Comparison of ENCODE assay signal across 15 cellular contexts in the genomic region with DNA sequence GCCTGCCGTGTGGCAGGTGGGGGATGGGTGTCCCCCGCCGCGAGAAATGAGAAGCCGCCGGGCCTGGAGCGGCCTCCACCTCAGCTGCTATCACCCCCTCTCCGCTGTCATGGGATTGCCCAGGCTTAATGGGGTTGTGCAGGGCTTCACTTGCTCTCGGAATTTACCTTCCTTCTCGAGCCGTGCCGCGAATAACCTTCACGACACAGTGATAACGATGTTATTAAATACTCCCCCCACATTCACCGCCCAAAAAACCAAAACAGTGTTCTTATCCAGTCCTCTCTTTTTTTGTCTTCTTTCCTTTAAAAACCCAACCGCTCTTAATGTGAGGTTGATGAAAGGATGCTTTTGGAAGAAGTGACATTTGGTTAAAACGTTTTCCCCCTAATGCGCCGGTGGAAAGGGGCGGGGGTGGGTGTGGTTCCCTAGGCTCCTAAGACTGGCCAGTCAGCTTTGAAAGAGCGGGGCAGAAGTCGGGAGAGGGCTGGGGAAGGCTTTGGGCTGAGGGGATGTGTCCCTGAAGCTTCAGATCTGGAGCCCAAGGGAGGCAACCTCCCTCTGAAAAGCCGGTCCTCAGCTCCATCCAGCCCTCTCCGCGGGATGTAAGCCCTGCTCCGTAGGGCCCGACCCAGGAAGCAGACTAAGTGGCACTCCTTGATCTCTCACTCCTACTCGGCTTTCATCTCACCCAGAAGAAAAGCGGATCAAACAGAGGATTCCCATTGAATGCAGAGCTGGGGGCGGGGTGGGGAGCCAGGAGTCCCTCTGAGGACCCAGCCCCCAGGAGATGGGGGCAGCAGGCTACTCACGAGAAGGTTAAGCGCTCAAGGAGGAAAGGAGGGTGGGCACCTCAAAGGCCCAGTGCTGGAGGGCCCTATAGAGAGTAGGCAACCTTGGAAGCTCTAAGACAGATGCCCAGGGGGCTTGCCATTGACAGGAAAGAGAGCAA. TPM values are rescaled to one million over a fixed set of nuclear protein-coding genes. Genes with fewer than 3 reads are reported as not detected.
DNase-seq lines count a peak whose midpoint lies in the region; ATAC-seq and TF ChIP-seq lines count a peak whose summit lies in the region.
"Had no signal": no experiment of that assay in that cellular context is flagged by ENCODE, and none has a peak within 500 bp of the region (broad histone marks: within the 10 kb centered on the region; RNA-seq: fewer than 3 reads in every experiment).

No MANE protein-coding gene starts in this region.

- no peak overlapping the region for H4K8ac ChIP-seq in mesendoderm (ENCODE audit: low read depth, low read length)

- DNase-seq in activated naive CD8-positive, alpha-beta T cell treated with anti-CD3 and anti-CD28 coated beads for 36 hours, result no peak
- no peak for DNase-seq in SK-N-SH
- DNase-seq in mesendoderm, result peak; percentile 83
- no peak for DNase-seq in stimulated activated naive B cell treated with anti-CD40 and anti-IgM and Interleukin-4, amounts not matched to agents 10 μg/mL and 1 μg/mL and 100 μg/mL, for 72 hours
- DNase-seq in NCI-H2196 treated with DMSO at 0.1 percent for 48 hours (lab: John Stamatoyannopoulos, UW; ENCODE audit: unreplicated experiment), result no peak
- no peak for DNase-seq in glomerular visceral epithelial cell (ENCODE audit: extremely low spot score)
- no peak for DNase-seq in NCI-H446 (lab: John Stamatoyannopoulos, UW)
- DNase-seq: activated CD4-positive, alpha-beta T cell treated with anti-CD3 and anti-CD28 coated beads, Interleukin-2, amount 10 ng/mL, durations not matched to agents 7 days and 5 days; activated gamma-delta T cell; NCI-H2227 treated with DMSO at 0.1 percent for 48 hours had no signal

- no peaks in the 10 kb centered on the region for H3K9me2 ChIP-seq in SK-N-SH

- H3K9me3 Mint-ChIP-seq in activated naive CD8-positive, alpha-beta T cell (ENCODE audit: low read depth), result no peaks in the 10 kb centered on the region
- no peaks in the 10 kb centered on the region for H3K9me3 Mint-ChIP-seq in activated naive CD8-positive, alpha-beta T cell treated with anti-CD3 and anti-CD28 coated beads for 36 hours
- peaks cover 0 to 4% of the 10 kb centered on the region in 2 donors for H3K9me3 Mint-ChIP-seq in stimulated activated naive B cell treated with anti-CD40 and anti-IgM and Interleukin-4, amounts not matched to agents 10 μg/mL and 1 μg/mL and 100 μg/mL, for 72 hours
- H3K9me3 Mint-ChIP-seq: activated CD4-positive, alpha-beta T cell treated with anti-CD3 and anti-CD28 coated beads, Interleukin-2, amount 10 ng/mL, durations not matched to agents 7 days and 5 days had no signal

- no peaks in the 10 kb centered on the region for H3K9me3 ChIP-seq in SK-N-SH

- peak overlapping the region in 1 of 2 experiments; percentile 39; a peak in 2 of 4 replicates for H3K4me3 ChIP-seq in SK-N-SH (ENCODE audit: low read depth in 2 of 2, low read length in 1 of 2)
- H3K4me3 ChIP-seq in mesendoderm (ENCODE audit: low read length), result peak overlapping the region; percentile 54

- CTCF ChIA-PET in SK-N-SH (lab: Yijun Ruan, JAX), result interaction anchor here (0.7 to 1.8 kb wide), 11 partner anchors 11 to 822 kb away, joined by 3 to 13 read pairs (median 4); no protein-coding TSS in a partner anchor

- peaks cover 100% of the 10 kb centered on the region for H3K27me3 ChIP-seq in SK-N-SH (ENCODE audit: insufficient read depth)
- H3K27me3 ChIP-seq in mesendoderm (ENCODE audit: insufficient read depth, low read length, poor library complexity), result no peaks in the 10 kb centered on the region

- TF ChIP-seq EP300 in SK-N-SH (IDR thresholded peaks at IDR 0.05; ENCODE audit: borderline replicate concordance in 1 of 2, low read depth in 1 of 2, low read length in 1 of 2), result no peak

- H3K36me3 ChIP-seq in SK-N-SH (replicated peaks in 1 of 2; ENCODE audit: control insufficient read depth in 1 of 2, insufficient read depth in 2 of 2, low read length in 1 of 2) (no peaks in the 10 kb centered on the region), mesendoderm (ENCODE audit: control insufficient read depth, insufficient read depth, low read length) (no peaks in the 10 kb centered on the region)

- H3K79me1 ChIP-seq in mesendoderm (ENCODE audit: low read length), result peaks cover 9% of the 10 kb centered on the region

- peak overlapping the region; percentile 69 for H3K18ac ChIP-seq in mesendoderm (ENCODE audit: low read length)

- no peaks in the 10 kb centered on the region for H3K36me3 Mint-ChIP-seq in activated naive CD8-positive, alpha-beta T cell
- no peaks in the 10 kb centered on the region for H3K36me3 Mint-ChIP-seq in activated naive CD8-positive, alpha-beta T cell treated with anti-CD3 and anti-CD28 coated beads for 36 hours
- H3K36me3 Mint-ChIP-seq in stimulated activated naive B cell treated with anti-CD40 and anti-IgM and Interleukin-4, amounts not matched to agents 10 μg/mL and 1 μg/mL and 100 μg/mL, for 72 hours, result peaks cover 2 to 7% of the 10 kb centered on the region in 2 donors

- no peak overlapping the region for H2BK120ac ChIP-seq in mesendoderm (ENCODE audit: low read depth, low read length)

- 11% methylated on average over 32 of the region's 33 CpGs for WGBS in SK-N-SH (ENCODE audit: low lambda C conversion rate)
- WGBS in mesendoderm (ENCODE audit: extremely low coverage, insufficient coverage, low lambda C conversion rate), result no CpG with 5 or more reads among the region's 33 CpGs

- no peak for TF ChIP-seq RAD21 in SK-N-SH (IDR thresholded peaks at IDR 0.05; ENCODE audit: low read length)

- H3K4ac ChIP-seq in mesendoderm (ENCODE audit: low read depth, low read length), result peak overlapping the region; percentile 59

- H3K4me1 Mint-ChIP-seq in activated naive CD8-positive, alpha-beta T cell (ENCODE audit: low read depth), result peaks cover 33% of the 10 kb centered on the region
- H3K4me1 Mint-ChIP-seq in activated naive CD8-positive, alpha-beta T cell treated with anti-CD3 and anti-CD28 coated beads for 36 hours, result peaks cover 24% of the 10 kb centered on the region
- peaks cover 21 to 52% of the 10 kb centered on the region in 2 donors for H3K4me1 Mint-ChIP-seq in stimulated activated naive B cell treated with anti-CD40 and anti-IgM and Interleukin-4, amounts not matched to agents 10 μg/mL and 1 μg/mL and 100 μg/mL, for 72 hours

- H3K27ac ChIP-seq in SK-N-SH (ENCODE audit: low read depth in 2 of 2, low read length in 1 of 2) (no peak overlapping the region), mesendoderm (ENCODE audit: low read depth, low read length) (peak overlapping the region; percentile 83)

- H3K27me3 Mint-ChIP-seq in activated naive CD8-positive, alpha-beta T cell, result peaks cover 55% of the 10 kb centered on the region
- H3K27me3 Mint-ChIP-seq in activated naive CD8-positive, alpha-beta T cell treated with anti-CD3 and anti-CD28 coated beads for 36 hours, result peaks cover 95% of the 10 kb centered on the region
- peaks cover 76 to 96% of the 10 kb centered on the region in 2 donors for H3K27me3 Mint-ChIP-seq in stimulated activated naive B cell treated with anti-CD40 and anti-IgM and Interleukin-4, amounts not matched to agents 10 μg/mL and 1 μg/mL and 100 μg/mL, for 72 hours

- no peak for ATAC-seq in stimulated activated naive B cell treated with anti-CD40 and anti-IgM and Interleukin-4, amounts not matched to agents 10 μg/mL and 1 μg/mL and 100 μg/mL, for 72 hours (replicated peaks)

- no peak overlapping the region for H3K9ac ChIP-seq in SK-N-SH
- peak overlapping the region; percentile 95 for H3K9ac ChIP-seq in mesendoderm (ENCODE audit: low read length)

- H3F3A ChIP-seq in SK-N-SH (replicated peaks; ENCODE audit: insufficient read depth), result peaks cover 4% of the 10 kb centered on the region

- no peak overlapping the region for H3K23ac ChIP-seq in mesendoderm (ENCODE audit: low read length)

- TF ChIP-seq CTCF in SK-N-SH (IDR thresholded peaks at IDR 0.05), result no peak

- no peak overlapping the region for H4K5ac ChIP-seq in mesendoderm (ENCODE audit: low read length)

- no peak overlapping the region for H2AFZ ChIP-seq in SK-N-SH (ENCODE audit: low read depth)

- peak overlapping the region; percentile 77 for H2BK5ac ChIP-seq in mesendoderm (ENCODE audit: low read length)

- H3K4me1 ChIP-seq in SK-N-SH (ENCODE audit: control insufficient read depth in 1 of 2, insufficient read depth in 2 of 2, low read depth in 1 of 2, low read length in 1 of 2) (peaks cover 4 to 13% of the 10 kb centered on the region in 2 experiments; a peak in 1 of 4 replicates), mesendoderm (ENCODE audit: control insufficient read depth, low read depth, low read length) (peaks cover 15% of the 10 kb centered on the region)

- no peak overlapping the region for H2BK15ac ChIP-seq in mesendoderm (replicated peaks; ENCODE audit: low read depth)

- peaks cover 9% of the 10 kb centered on the region; the same call in 1 of the 2 replicates for H4K20me1 ChIP-seq in SK-N-SH (ENCODE audit: insufficient read depth)

- H3K79me2 ChIP-seq in SK-N-SH (ENCODE audit: insufficient read depth) (no peaks in the 10 kb centered on the region), mesendoderm (ENCODE audit: control insufficient read depth, insufficient read depth, low read length) (peaks cover 53% of the 10 kb centered on the region)

- no peak overlapping the region for H3K27ac Mint-ChIP-seq in activated naive CD8-positive, alpha-beta T cell
- H3K27ac Mint-ChIP-seq in activated naive CD8-positive, alpha-beta T cell treated with anti-CD3 and anti-CD28 coated beads for 36 hours, result no peak overlapping the region
- H3K27ac Mint-ChIP-seq in stimulated activated naive B cell treated with anti-CD40 and anti-IgM and Interleukin-4, amounts not matched to agents 10 μg/mL and 1 μg/mL and 100 μg/mL, for 72 hours, result no peak overlapping the region
- H3K27ac Mint-ChIP-seq: activated CD4-positive, alpha-beta T cell treated with anti-CD3 and anti-CD28 coated beads, Interleukin-2, amount 10 ng/mL, durations not matched to agents 7 days and 5 days had no signal

- POLR2A ChIA-PET in SK-N-SH (lab: Yijun Ruan, JAX), result interaction anchor here (0.5 kb wide), 1 partner anchor 363 kb away, joined by 3 read pairs; no protein-coding TSS in a partner anchor

- H3K4me2 ChIP-seq in SK-N-SH (peak overlapping the region; percentile 77), mesendoderm (ENCODE audit: low read length) (peak overlapping the region; percentile 88)

- H3K4me3 Mint-ChIP-seq in activated naive CD8-positive, alpha-beta T cell, result peak overlapping the region; percentile 59
- H3K4me3 Mint-ChIP-seq in activated naive CD8-positive, alpha-beta T cell treated with anti-CD3 and anti-CD28 coated beads for 36 hours, result no peak overlapping the region
- peak overlapping the region; percentile 13 to 16 for H3K4me3 Mint-ChIP-seq in stimulated activated naive B cell treated with anti-CD40 and anti-IgM and Interleukin-4, amounts not matched to agents 10 μg/mL and 1 μg/mL and 100 μg/mL, for 72 hours
- H3K4me3 Mint-ChIP-seq: activated CD4-positive, alpha-beta T cell treated with anti-CD3 and anti-CD28 coated beads, Interleukin-2, amount 10 ng/mL, durations not matched to agents 7 days and 5 days had no signal

- no peak overlapping the region for H2AK5ac ChIP-seq in mesendoderm (ENCODE audit: low read length)

- peak overlapping the region; percentile 92 for H3K56ac ChIP-seq in mesendoderm (ENCODE audit: low read length)

RNA-seq across cellular contexts. Expression of a gene that starts 2.5 kb away (rescaled TPM):
- not detected for total RNA-seq in activated naive CD8-positive, alpha-beta T cell treated with anti-CD3 and anti-CD28 coated beads for 36 hours
- polyA plus RNA-seq in SK-N-SH (2012; rRNA removed), result not detected in 2 replicates
- not detected in 2 replicates for polyA plus RNA-seq in SK-N-SH (2012; cell fraction: cytosol; rRNA removed)
- 0.01 TPM in 1 of 2 replicates, not detected in the other for polyA plus RNA-seq in SK-N-SH (2012; cell fraction: nucleus; rRNA removed)
- 32.8 TPM for polyA plus RNA-seq in mesendoderm (2013, experiment 1 of 2)
- polyA plus RNA-seq in mesendoderm (2013, experiment 2 of 2), result 29.6 TPM
- total RNA-seq: activated CD4-positive, alpha-beta T cell treated with anti-CD3 and anti-CD28 coated beads, Interleukin-2, amount 10 ng/mL, durations not matched to agents 7 days and 5 days; cerebellum; Daoy; H7; T-helper 1 cell treated with Interleukin-12 subunit alpha and Interleukin-12 subunit beta and Interleukin-4 antibody, amounts not matched to agents 30 ng/mL and 1 ng/mL, for 36 hours had no signal

RNA-seq across cellular contexts. Expression of a gene that starts 40.2 kb away (rescaled TPM):
- not detected for total RNA-seq in activated naive CD8-positive, alpha-beta T cell treated with anti-CD3 and anti-CD28 coated beads for 36 hours
- polyA plus RNA-seq in SK-N-SH (2012; rRNA removed), result not detected in 2 replicates
- polyA plus RNA-seq in SK-N-SH (2012; cell fraction: cytosol; rRNA removed), result not detected in 2 replicates
- not detected in 2 replicates for polyA plus RNA-seq in SK-N-SH (2012; cell fraction: nucleus; rRNA removed)
- polyA plus RNA-seq in mesendoderm (2013, experiment 1 of 2), result 0.04 TPM
- 0.06 TPM for polyA plus RNA-seq in mesendoderm (2013, experiment 2 of 2)
- total RNA-seq: activated CD4-positive, alpha-beta T cell treated with anti-CD3 and anti-CD28 coated beads, Interleukin-2, amount 10 ng/mL, durations not matched to agents 7 days and 5 days; cerebellum; H7; T-helper 1 cell treated with Interleukin-12 subunit alpha and Interleukin-12 subunit beta and Interleukin-4 antibody, amounts not matched to agents 30 ng/mL and 1 ng/mL, for 36 hours had no signal

RNA-seq across cellular contexts. Expression of a gene that starts 55.0 kb away (rescaled TPM):
- total RNA-seq in activated naive CD8-positive, alpha-beta T cell treated with anti-CD3 and anti-CD28 coated beads for 36 hours, result under 1 TPM in 1 of 2 experiments, not detected in 1; 0.10 TPM
- not detected in 2 replicates for polyA plus RNA-seq in SK-N-SH (2012; rRNA removed)
- polyA plus RNA-seq in SK-N-SH (2012; cell fraction: cytosol; rRNA removed), result not detected in 2 replicates
- polyA plus RNA-seq in SK-N-SH (2012; cell fraction: nucleus; rRNA removed), result not detected in 2 replicates
- not detected for polyA plus RNA-seq in mesendoderm (2013, experiment 1 of 2)
- polyA plus RNA-seq in mesendoderm (2013, experiment 2 of 2), result not detected
- total RNA-seq: activated CD4-positive, alpha-beta T cell treated with anti-CD3 and anti-CD28 coated beads, Interleukin-2, amount 10 ng/mL, durations not matched to agents 7 days and 5 days; cerebellum; H7; T-helper 1 cell treated with Interleukin-12 subunit alpha and Interleukin-12 subunit beta and Interleukin-4 antibody, amounts not matched to agents 30 ng/mL and 1 ng/mL, for 36 hours had no signal
